ENCODE assay signal across 16 cellular contexts in the genomic region with DNA sequence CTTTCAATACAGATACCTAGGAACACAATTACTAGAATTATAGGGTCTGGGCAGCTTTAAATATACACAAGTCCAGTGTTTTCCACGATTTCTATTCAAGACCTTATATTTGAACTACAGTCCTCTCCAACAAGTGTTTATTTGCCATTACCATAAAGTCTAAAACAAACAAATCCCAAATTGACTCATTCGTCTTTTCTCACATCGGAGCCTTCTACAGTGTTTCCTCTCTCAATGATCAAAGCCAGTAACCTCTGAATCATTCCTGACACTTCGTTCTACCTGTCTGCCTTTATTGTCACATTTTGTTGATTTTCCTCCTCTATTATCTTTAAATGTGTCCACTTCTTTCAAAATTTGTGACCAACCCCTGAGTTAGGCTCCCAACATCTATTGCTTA.
"Had no signal": no experiment of that assay in that cellular context is flagged by ENCODE, and none has a peak within 500 bp of the region (broad histone marks: within the 10 kb centered on the region; RNA-seq: fewer than 3 reads in every experiment).

No MANE protein-coding gene starts in this region.

- DNase-seq: activated CD4-positive, alpha-beta T cell treated with anti-CD3 and anti-CD28 coated beads, Interleukin-2, amount 10 ng/mL, durations not matched to agents 7 days and 5 days; activated CD4-positive, CD25-positive, alpha-beta regulatory T cell treated with anti-CD3 and anti-CD28 coated beads, Interleukin-2, amount 50 U/mL, for 72 hours; activated CD8-positive, alpha-beta T cell treated with anti-CD3 and anti-CD28 coated beads, Interleukin-2, amount 10 ng/mL, durations not matched to agents 7 days and 5 days; activated gamma-delta T cell treated with Interleukin-2 at 50 U/mL for 16 hours; anterior cingulate cortex; body of pancreas; effector CD4-positive, alpha-beta T cell; foreskin keratinocyte; kidney; left ventricle myocardium inferior; natural killer cell; retina; spleen; stimulated activated CD4-positive, alpha-beta T cell treated with anti-CD3 and anti-CD28 coated beads, Interleukin-4, amount 100 ng/mL, for 24 hours; stimulated activated naive CD4-positive, alpha-beta T cell treated with Interleukin-2 at 50 U/mL for 16 hours; WERI-Rb-1 had no signal
